Comparison of ENCODE assay signal across 1 cellular context in genomic region chr5:53411388-53411787, GRCh38.
TF ChIP-seq lines count a peak whose summit lies in the region.

No MANE protein-coding gene starts in this region.

TF ChIP-seq in GM12878, 131 proteins besides CTCF, POLR2A, EP300 and RAD21:
- TF ChIP-seq NR2C1 (IDR thresholded peaks at IDR 0.05) (no peak), KLF5 (IDR thresholded peaks at IDR 0.05; ENCODE audit: partially characterized antibody) (no peak), IKZF1 (conservative IDR thresholded peaks at IDR 0.05) (no peak), MYB (IDR thresholded peaks at IDR 0.05; ENCODE audit: borderline replicate concordance, low read depth, low read length) (no peak), CBX3 (IDR thresholded peaks at IDR 0.05; ENCODE audit: borderline replicate concordance, low read depth) (no peak), ZBTB11 (CRISPR knock-in tag; IDR thresholded peaks at IDR 0.05) (no peak), ZNF384 (IDR thresholded peaks at IDR 0.05; ENCODE audit: borderline replicate concordance, low read depth, low read length) (no peak), ESRRA (IDR thresholded peaks at IDR 0.05; ENCODE audit: low read length) (no peak), USF1 (IDR thresholded peaks at IDR 0.05; ENCODE audit: borderline replicate concordance, extremely low read length, insufficient read depth, low read depth, low read length) (no peak), USF2 (IDR thresholded peaks at IDR 0.05; ENCODE audit: borderline replicate concordance, low read depth, low read length) (no peak), RCOR1 (conservative IDR thresholded peaks at IDR 0.05; ENCODE audit: low read depth, low read length) (no peak), IRF3 (IDR thresholded peaks at IDR 0.05) (no peak), BACH1 (IDR thresholded peaks at IDR 0.05; ENCODE audit: borderline replicate concordance) (no peak)
